In the genomic region with DNA sequence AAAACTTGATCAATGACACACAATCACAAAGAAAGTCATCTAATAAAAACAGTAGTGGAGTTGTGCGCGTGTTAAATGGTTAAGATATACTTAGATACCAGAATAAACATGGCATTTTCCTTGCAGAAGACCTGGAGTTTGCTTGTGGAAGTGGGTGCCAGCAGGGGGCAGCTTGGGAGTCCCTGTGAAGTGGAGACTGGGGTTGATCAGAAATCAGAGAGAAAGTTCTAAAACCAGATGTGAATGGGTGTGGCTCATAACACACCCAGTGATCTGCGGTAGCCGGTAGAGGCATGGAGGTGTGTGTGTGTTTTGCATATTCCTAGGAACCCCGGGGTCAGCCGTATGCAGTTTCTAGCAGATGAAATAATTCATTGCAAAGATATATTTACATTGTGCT, we compare ENCODE assay signal across 9 cellular contexts.
DNase-seq lines count a peak whose midpoint lies in the region; ATAC-seq and TF ChIP-seq lines count a peak whose summit lies in the region.
"Had no signal": no experiment of that assay in that cellular context is flagged by ENCODE, and none has a peak within 500 bp of the region (broad histone marks: within the 10 kb centered on the region; RNA-seq: fewer than 3 reads in every experiment).

No MANE protein-coding gene starts in this region.

- no peaks in the 10 kb centered on the region for H3K36me3 ChIP-seq in Peyer's patch

- H3K4me1 Mint-ChIP-seq in activated naive CD8-positive, alpha-beta T cell treated with anti-CD3 and anti-CD28 coated beads, Interleukin-2, amount 10 ng/mL, durations not matched to agents 7 days and 5 days, result peaks cover 20% of the 10 kb centered on the region

- no peak overlapping the region for H3K4me3 Mint-ChIP-seq in activated naive CD8-positive, alpha-beta T cell treated with anti-CD3 and anti-CD28 coated beads, Interleukin-2, amount 10 ng/mL, durations not matched to agents 7 days and 5 days
- H3K4me3 Mint-ChIP-seq: natural killer cell treated with Interleukin-12 subunit alpha and Interleukin-12 subunit beta and Interleukin-15 and Interleukin-18, amount 100 ng/mL, for 72 hours had no signal

- DNase-seq in GM10248 (ENCODE audit: extremely low spot score) (no peak), Peyer's patch (peak in 2 of 3 donors; percentile 55 to 67), kidney tubule cell (ENCODE audit: low spot score) (peak; percentile 20), lower leg skin (ENCODE audit: low spot score in 2 of 2) (no peak), NCI-H2171 treated with DMSO at 0.1 percent for 48 hours (lab: John Stamatoyannopoulos, UW) (no peak)
- DNase-seq in activated naive CD8-positive, alpha-beta T cell treated with anti-CD3 and anti-CD28 coated beads, Interleukin-2, amount 10 ng/mL, durations not matched to agents 7 days and 5 days, result peak; percentile 42
- DNase-seq in stimulated activated CD8-positive, alpha-beta memory T cell treated with anti-CD3 and anti-CD28 coated beads, Interleukin-2, amount 100 ng/mL, for 1 hour (ENCODE audit: low read depth in 2 of 2), result peak; percentile 8 to 32

- CTCF ChIA-PET in GM10248 (lab: Yijun Ruan, JAX), result no interaction called here

- H3K9me3 Mint-ChIP-seq in activated naive CD8-positive, alpha-beta T cell treated with anti-CD3 and anti-CD28 coated beads, Interleukin-2, amount 10 ng/mL, durations not matched to agents 7 days and 5 days, result no peaks in the 10 kb centered on the region
- H3K9me3 Mint-ChIP-seq: natural killer cell treated with Interleukin-12 subunit alpha and Interleukin-12 subunit beta and Interleukin-15 and Interleukin-18, amount 100 ng/mL, for 72 hours had no signal

- H3K27me3 ChIP-seq in Peyer's patch, result no peaks in the 10 kb centered on the region

- intact Hi-C loops in lower leg skin (cut with DNase I; ENCODE audit: low total_unique reads), result no loop called here

- H3K4me3 ChIP-seq in Peyer's patch (no peak overlapping the region), lower leg skin (ENCODE audit: low read depth, poor library complexity, severe bottlenecking) (no peak overlapping the region)

- H3K4me1 ChIP-seq in Peyer's patch, result no peaks in the 10 kb centered on the region

- no peak for TF ChIP-seq POLR2A in Peyer's patch (IDR thresholded peaks at IDR 0.05)
- TF ChIP-seq POLR2A in lower leg skin (IDR thresholded peaks at IDR 0.05), result no peak

- peak; percentile 21 for TF ChIP-seq CTCF in GM10248 (IDR thresholded peaks at IDR 0.05; ENCODE audit: control extremely low read depth, extremely low read depth, low read depth, missing control alignments)
- peak in 4 of 6 experiments; percentile 13 to 40 (median 18) for TF ChIP-seq CTCF in Peyer's patch (IDR thresholded peaks at IDR 0.05)
- no peak for TF ChIP-seq CTCF in lower leg skin (IDR thresholded peaks at IDR 0.05)

- WGBS in lower leg skin, 2 donors, result 46 to 48% methylated on average over 6 of the region's 6 CpGs

- H3K36me3 Mint-ChIP-seq in activated naive CD8-positive, alpha-beta T cell treated with anti-CD3 and anti-CD28 coated beads, Interleukin-2, amount 10 ng/mL, durations not matched to agents 7 days and 5 days, result peaks cover 2% of the 10 kb centered on the region
- H3K36me3 Mint-ChIP-seq: natural killer cell treated with Interleukin-12 subunit alpha and Interleukin-12 subunit beta and Interleukin-15 and Interleukin-18, amount 100 ng/mL, for 72 hours had no signal

- no peaks in the 10 kb centered on the region for H3K9me3 ChIP-seq in Peyer's patch

- POLR2A ChIA-PET in GM10248 (lab: Yijun Ruan, JAX), result no interaction called here
- POLR2A ChIA-PET in activated naive CD8-positive, alpha-beta T cell treated with anti-CD3 and anti-CD28 coated beads, Interleukin-2, amount 10 ng/mL, durations not matched to agents 7 days and 5 days (lab: Charles Lee), result no interaction called here

- H3K27ac ChIP-seq in Peyer's patch, result no peak overlapping the region

- peak overlapping the region; percentile 5 for H3K27ac Mint-ChIP-seq in activated naive CD8-positive, alpha-beta T cell treated with anti-CD3 and anti-CD28 coated beads, Interleukin-2, amount 10 ng/mL, durations not matched to agents 7 days and 5 days

- no peaks in the 10 kb centered on the region for H3K27me3 Mint-ChIP-seq in activated naive CD8-positive, alpha-beta T cell treated with anti-CD3 and anti-CD28 coated beads, Interleukin-2, amount 10 ng/mL, durations not matched to agents 7 days and 5 days
- H3K27me3 Mint-ChIP-seq: natural killer cell treated with Interleukin-12 subunit alpha and Interleukin-12 subunit beta and Interleukin-15 and Interleukin-18, amount 100 ng/mL, for 72 hours had no signal

- ATAC-seq in activated naive CD8-positive, alpha-beta T cell treated with anti-CD3 and anti-CD28 coated beads, Interleukin-2, amount 10 ng/mL, durations not matched to agents 7 days and 5 days (ENCODE audit: low read depth), result peak; percentile 38
- no peak for ATAC-seq in GM18520 (IDR thresholded peaks at IDR 0.05; ENCODE audit: unreplicated experiment)

Comparison
In these comparisons a context has a peak if more than half of its experiments do, and no peak if none do; other contexts are left out.
1. DNase-seq: peak in Peyer's patch (2 of 3), activated naive CD8-positive, alpha-beta T cell treated with anti-CD3 and anti-CD28 coated beads, Interleukin-2, amount 10 ng/mL, durations not matched to agents 7 days and 5 days (single experiment), kidney tubule cell (single experiment) and stimulated activated CD8-positive, alpha-beta memory T cell treated with anti-CD3 and anti-CD28 coated beads, Interleukin-2, amount 100 ng/mL, for 1 hour (2 of 2); none in GM10248 (single experiment), lower leg skin (0 of 2) and NCI-H2171 treated with DMSO at 0.1 percent for 48 hours (single experiment).
2. CTCF ChIP-seq: peak in GM10248 (single experiment) and Peyer's patch (4 of 6); none in lower leg skin (0 of 3).